19 cellular contexts compared by ENCODE assay signal in the genomic region with DNA sequence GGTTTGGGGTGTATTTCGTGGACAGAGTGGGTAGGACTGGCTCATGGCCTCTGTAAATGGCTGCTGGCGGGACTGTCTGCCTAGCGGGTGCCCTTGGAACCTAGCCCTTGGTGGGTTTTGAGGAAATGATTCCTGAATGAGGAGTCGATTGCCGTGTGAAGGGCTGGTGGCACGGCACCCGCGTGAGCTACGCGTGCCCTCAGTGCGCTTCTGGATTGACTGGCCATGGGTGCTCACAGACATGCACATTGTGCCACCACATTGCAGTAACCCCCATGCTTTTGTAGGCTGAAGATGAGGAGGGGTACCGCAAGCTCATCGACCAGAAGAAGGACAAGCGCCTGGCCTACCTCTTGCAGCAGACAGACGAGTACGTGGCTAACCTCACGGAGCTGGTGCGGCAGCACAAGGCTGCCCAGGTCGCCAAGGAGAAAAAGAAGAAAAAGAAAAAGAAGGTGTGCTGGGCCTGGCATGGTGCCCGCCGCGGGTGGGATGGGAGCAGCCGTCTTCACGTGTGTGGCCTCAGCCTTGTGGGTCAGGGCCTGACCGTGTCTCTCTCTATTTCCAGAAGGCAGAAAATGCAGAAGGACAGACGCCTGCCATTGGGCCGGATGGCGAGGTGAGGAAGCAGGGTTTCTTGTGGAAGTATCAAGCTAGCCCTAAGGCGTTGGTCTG.
"Had no signal": no experiment of that assay in that cellular context is flagged by ENCODE, and none has a peak within 500 bp of the region (broad histone marks: within the 10 kb centered on the region; RNA-seq: fewer than 3 reads in every experiment).

No MANE protein-coding gene starts in this region.

- H3K9me3 ChIP-seq: heart right ventricle, psoas muscle, tibial artery, upper lobe of left lung, uterus had no signal

- H3K9ac ChIP-seq: parathyroid adenoma had no signal

- H3K27ac ChIP-seq: dorsolateral prefrontal cortex, heart right ventricle, parathyroid adenoma, psoas muscle, tibial artery, upper lobe of left lung, uterus had no signal

- H2AFZ ChIP-seq: parathyroid adenoma had no signal

- H3K4me3 Mint-ChIP-seq: naive thymus-derived CD4-positive, alpha-beta T cell had no signal

- H3K27me3 Mint-ChIP-seq: naive thymus-derived CD4-positive, alpha-beta T cell had no signal

- H3K4me1 Mint-ChIP-seq: naive thymus-derived CD4-positive, alpha-beta T cell had no signal

- H3K79me2 ChIP-seq: parathyroid adenoma had no signal

- DNase-seq: cortex of kidney; dorsolateral prefrontal cortex; effector CD8-positive, alpha-beta T cell; heart right ventricle; hypothalamus; islet precursor cell; mammary epithelial cell; naive thymus-derived CD4-positive, alpha-beta T cell; occipital lobe; psoas muscle; retina; stimulated activated CD4-positive, alpha-beta T cell treated with anti-CD3 and anti-CD28 coated beads, Interleukin-12 subunit alpha, Interleukin-12 subunit beta, amount 100 ng/mL, for 4 hours; stimulated activated naive CD8-positive, alpha-beta T cell treated with anti-CD3 and anti-CD28 coated beads, Interleukin-15, Interleukin-2, amounts not matched to agents 100 U/mL and 50 U/mL, for 24 hours; tibial artery; uterus had no signal

- H3K27ac Mint-ChIP-seq: naive thymus-derived CD4-positive, alpha-beta T cell had no signal

- ATAC-seq: esophagus mucosa; heart right ventricle; naive thymus-derived CD4-positive, alpha-beta T cell; psoas muscle; sciatic nerve; stimulated activated naive CD8-positive, alpha-beta T cell treated with anti-CD3 and anti-CD28 coated beads, Interleukin-15, Interleukin-2, amounts not matched to agents 100 U/mL and 50 U/mL, for 24 hours had no signal

- H3K27me3 ChIP-seq: dorsolateral prefrontal cortex, heart right ventricle, tibial artery, upper lobe of left lung, uterus had no signal

- H3K9me3 Mint-ChIP-seq: naive thymus-derived CD4-positive, alpha-beta T cell had no signal

- H3K4me1 ChIP-seq: parathyroid adenoma, psoas muscle, tibial artery, uterus had no signal
